Comparison of ENCODE assay signal across 27 cellular contexts in the genomic region with DNA sequence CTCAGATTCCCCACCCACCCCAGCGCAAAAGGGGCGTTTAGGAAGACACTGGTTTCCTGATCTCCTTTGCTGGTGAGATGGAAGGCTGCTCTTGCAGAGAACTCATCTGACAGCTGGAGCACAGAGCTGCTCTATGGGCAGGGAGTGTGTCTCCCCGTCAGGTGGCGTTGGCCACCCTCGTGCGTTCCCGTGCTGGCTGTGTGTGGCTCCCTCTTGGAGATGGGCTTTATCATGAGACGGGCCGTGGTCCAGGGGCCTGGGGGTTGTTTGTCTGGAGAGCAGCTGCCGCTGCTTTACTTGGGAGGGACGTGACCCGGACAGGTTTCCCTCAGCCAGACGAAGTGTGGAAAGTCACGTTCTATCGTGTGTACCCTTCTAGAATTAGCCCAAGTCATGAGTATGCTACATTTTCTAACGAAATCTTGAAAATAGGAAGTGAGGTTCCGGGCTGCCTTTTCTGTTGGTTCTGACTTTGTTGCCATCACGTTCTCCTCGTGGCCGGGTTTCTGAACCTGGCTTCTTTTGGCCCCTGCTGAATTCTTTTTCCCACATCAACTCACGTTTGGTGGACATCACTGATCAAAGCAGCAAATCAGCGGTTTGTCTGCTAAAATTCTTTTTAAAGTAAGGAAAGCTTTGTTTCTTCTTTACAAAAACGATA.
A peak's percentile ranks its signal among the peaks of the same experiment; 100 is the strongest.
DNase-seq lines count a peak whose midpoint lies in the region; ATAC-seq and TF ChIP-seq lines count a peak whose summit lies in the region.
"Had no signal": no experiment of that assay in that cellular context is flagged by ENCODE, and none has a peak within 500 bp of the region (broad histone marks: within the 10 kb centered on the region; RNA-seq: fewer than 3 reads in every experiment).

No MANE protein-coding gene starts in this region.

- H3K4me1 ChIP-seq in spleen (peaks cover 0 to 13% (median 4%) of the 10 kb centered on the region in 6 donors), endodermal cell (ENCODE audit: control insufficient read depth, insufficient read depth, low read length) (no peaks in the 10 kb centered on the region)
- H3K4me1 ChIP-seq: uterus had no signal

- no peaks in the 10 kb centered on the region for H3K27me3 Mint-ChIP-seq in activated naive CD4-positive, alpha-beta T cell treated with anti-CD3 and anti-CD28 coated beads, Interleukin-2, amount 10 ng/mL, durations not matched to agents 7 days and 5 days
- no peaks in the 10 kb centered on the region for H3K27me3 Mint-ChIP-seq in endodermal cell (ENCODE audit: insufficient read depth)
- H3K27me3 Mint-ChIP-seq: activated naive CD8-positive, alpha-beta T cell treated with anti-CD3 and anti-CD28 coated beads for 36 hours; natural killer cell treated with Interleukin-12 subunit alpha and Interleukin-12 subunit beta and Interleukin-15 and Interleukin-18, amount 100 ng/mL, for 72 hours; progenitor cell of endocrine pancreas had no signal

- intact Hi-C loops in left ventricle myocardium superior (cut with micrococcal nuclease) (no loop called here), spleen (cut with DNase I; ENCODE audit: low total_unique reads) (no loop called here)

- H3K27ac ChIP-seq in KOPT-K1 (ENCODE audit: low read depth, low read length, poor library complexity, severe bottlenecking) (peak overlapping the region; percentile 97), spleen (no peak overlapping the region), endodermal cell (ENCODE audit: low read depth, low read length) (no peak overlapping the region)
- H3K27ac ChIP-seq: hepatocyte, uterus had no signal

- TF ChIP-seq CTCF in spleen (IDR thresholded peaks at IDR 0.05 in 8 of 11, conservative IDR thresholded peaks at IDR 0.05 in 3 of 11) (no peak), endodermal cell (conservative IDR thresholded peaks at IDR 0.05) (no peak)

- no peak overlapping the region for H3K9ac ChIP-seq in endodermal cell (ENCODE audit: extremely low read depth, low read length, poor library complexity, severe bottlenecking)
- H3K9ac ChIP-seq: SK-N-SH had no signal

- H3K27ac Mint-ChIP-seq in activated naive CD4-positive, alpha-beta T cell treated with anti-CD3 and anti-CD28 coated beads, Interleukin-2, amount 10 ng/mL, durations not matched to agents 7 days and 5 days: peak overlapping the region; percentile 67
- H3K27ac Mint-ChIP-seq in endodermal cell: no peak overlapping the region
- H3K27ac Mint-ChIP-seq: CD8-positive, alpha-beta T cell had no signal

- H3K4me1 Mint-ChIP-seq in activated naive CD4-positive, alpha-beta T cell treated with anti-CD3 and anti-CD28 coated beads, Interleukin-2, amount 10 ng/mL, durations not matched to agents 7 days and 5 days: peaks cover 44% of the 10 kb centered on the region
- H3K4me1 Mint-ChIP-seq in endodermal cell: no peaks in the 10 kb centered on the region

- CTCF ChIA-PET in activated naive CD4-positive, alpha-beta T cell treated with anti-CD3 and anti-CD28 coated beads, Interleukin-2, amount 10 ng/mL, durations not matched to agents 7 days and 5 days (lab: Charles Lee): no interaction called here

- H3K9me3 ChIP-seq in KOPT-K1 (ENCODE audit: insufficient read depth, low read length, poor library complexity, severe bottlenecking) (no peaks in the 10 kb centered on the region), spleen (no peaks in the 10 kb centered on the region), endodermal cell (ENCODE audit: control insufficient read depth, low read length) (no peaks in the 10 kb centered on the region)
- H3K9me3 ChIP-seq: SK-N-SH, uterus had no signal

- 86 to 92% (median 88%) methylated on average over 18 to 23 of the region's 23 CpGs for WGBS in spleen, 5 donors
- 93 to 98% methylated on average over 19 to 23 of the region's 23 CpGs for WGBS in endodermal cell (ENCODE audit: insufficient coverage in 1 of 2, insufficient read length in 1 of 2), 2 experiments

- H3K4me3 ChIP-seq in spleen: no peak overlapping the region
- no peak overlapping the region for H3K4me3 ChIP-seq in endodermal cell (ENCODE audit: low read length)
- H3K4me3 ChIP-seq: hepatocyte, uterus had no signal

- peaks cover 59% of the 10 kb centered on the region for H3K36me3 Mint-ChIP-seq in activated naive CD4-positive, alpha-beta T cell treated with anti-CD3 and anti-CD28 coated beads, Interleukin-2, amount 10 ng/mL, durations not matched to agents 7 days and 5 days
- H3K36me3 Mint-ChIP-seq in endodermal cell (ENCODE audit: low read depth): peaks cover 41% of the 10 kb centered on the region

- ATAC-seq in left ventricle myocardium superior: no peak
- ATAC-seq in HG03432 (IDR thresholded peaks at IDR 0.05; ENCODE audit: unreplicated experiment): no peak
- ATAC-seq: CD8-positive, alpha-beta T cell; HCT116; natural killer cell treated with Interleukin-12 subunit alpha and Interleukin-12 subunit beta and Interleukin-15 and Interleukin-18, amount 100 ng/mL, for 72 hours; Panc1 had no signal

- peaks cover 75% of the 10 kb centered on the region for H3K36me3 ChIP-seq in KOPT-K1 (ENCODE audit: insufficient read depth, low read length)
- H3K36me3 ChIP-seq in spleen: peaks cover 0 to 95% (median 43%) of the 10 kb centered on the region in 6 donors
- peaks cover 26% of the 10 kb centered on the region for H3K36me3 ChIP-seq in endodermal cell (ENCODE audit: control insufficient read depth, insufficient read depth, low read length)
- H3K36me3 ChIP-seq: uterus had no signal

- H3K9me3 Mint-ChIP-seq in activated naive CD4-positive, alpha-beta T cell treated with anti-CD3 and anti-CD28 coated beads, Interleukin-2, amount 10 ng/mL, durations not matched to agents 7 days and 5 days: no peaks in the 10 kb centered on the region
- no peaks in the 10 kb centered on the region for H3K9me3 Mint-ChIP-seq in endodermal cell
- H3K9me3 Mint-ChIP-seq: activated naive CD8-positive, alpha-beta T cell treated with anti-CD3 and anti-CD28 coated beads for 36 hours; brain; CD8-positive, alpha-beta T cell; natural killer cell treated with Interleukin-12 subunit alpha and Interleukin-12 subunit beta and Interleukin-15 and Interleukin-18, amount 100 ng/mL, for 72 hours had no signal

- no peaks in the 10 kb centered on the region for H3K27me3 ChIP-seq in spleen (replicated peaks in 1 of 7)
- H3K27me3 ChIP-seq in endodermal cell (ENCODE audit: control insufficient read depth, insufficient read depth, low read length, poor library complexity, severe bottlenecking): no peaks in the 10 kb centered on the region
- H3K27me3 ChIP-seq: hepatocyte, uterus had no signal

- DNase-seq in activated naive CD4-positive, alpha-beta T cell treated with anti-CD3 and anti-CD28 coated beads, Interleukin-2, amount 10 ng/mL, durations not matched to agents 7 days and 5 days: no peak
- DNase-seq in activated naive CD4-positive, alpha-beta T cell treated with Interleukin-2 at 50 U/mL for 16 hours: no peak
- DNase-seq in left ventricle myocardium superior (peak; percentile 16), spleen (peak; percentile 69), endodermal cell (no peak), epidermal melanocyte (ENCODE audit: insufficient read length, low spot score) (no peak)
- DNase-seq: ACHN; activated CD4-positive, alpha-beta T cell treated with anti-CD3 and anti-CD28 coated beads for 4 hours; activated naive CD8-positive, alpha-beta T cell treated with anti-CD3 and anti-CD28 coated beads for 36 hours; activated T-cell treated with anti-CD3 and anti-CD28 coated beads for 4 hours; CD8-positive, alpha-beta T cell; cortex of kidney; DMS53; foreskin fibroblast; NCI-H1436 treated with DMSO at 0.1 percent for 48 hours; small intestine; stimulated activated CD4-positive, alpha-beta T cell treated with anti-CD3 and anti-CD28 coated beads, Interleukin-4, amount 100 ng/mL, for 4 hours; uterus had no signal

- no peak for TF ChIP-seq POLR2A in spleen (IDR thresholded peaks at IDR 0.05)

- no peak overlapping the region for H3K4me3 Mint-ChIP-seq in activated naive CD4-positive, alpha-beta T cell treated with anti-CD3 and anti-CD28 coated beads, Interleukin-2, amount 10 ng/mL, durations not matched to agents 7 days and 5 days
- H3K4me3 Mint-ChIP-seq in endodermal cell: no peak overlapping the region
- H3K4me3 Mint-ChIP-seq: activated naive CD8-positive, alpha-beta T cell treated with anti-CD3 and anti-CD28 coated beads for 36 hours; brain; CD8-positive, alpha-beta T cell; natural killer cell treated with Interleukin-12 subunit alpha and Interleukin-12 subunit beta and Interleukin-15 and Interleukin-18, amount 100 ng/mL, for 72 hours had no signal

Comparison
In these comparisons a context has a peak if more than half of its experiments do, and no peak if none do; other contexts are left out.
1. DNase-seq: peak in left ventricle myocardium superior (single experiment) and spleen (single experiment); none in activated naive CD4-positive, alpha-beta T cell treated with anti-CD3 and anti-CD28 coated beads, Interleukin-2, amount 10 ng/mL, durations not matched to agents 7 days and 5 days (single experiment), activated naive CD4-positive, alpha-beta T cell treated with Interleukin-2 at 50 U/mL for 16 hours (single experiment), endodermal cell (single experiment) and epidermal melanocyte (single experiment).